21 cellular contexts compared by ENCODE assay signal in genomic region chr5:150630016-150630415, GRCh38. TPM values are rescaled to one million over a fixed set of nuclear protein-coding genes. Genes with fewer than 3 reads are reported as not detected.
"Had no signal": no experiment of that assay in that cellular context is flagged by ENCODE, and none has a peak within 500 bp of the region (broad histone marks: within the 10 kb centered on the region; RNA-seq: fewer than 3 reads in every experiment).

No MANE protein-coding gene starts in this region.

- H3K4me1 ChIP-seq: colonic mucosa had no signal

- H3K36me3 ChIP-seq: colonic mucosa, tibial nerve had no signal

- H3K4me3 ChIP-seq: colonic mucosa, lower lobe of right lung, mucosa of descending colon, SJSA1, tibial nerve had no signal

- ATAC-seq: activated T-cell treated with anti-CD3 and anti-CD28 coated beads, Interleukin-2, amount 50 U/mL, for 72 hours; lower lobe of right lung; mucosa of descending colon; natural killer cell; sciatic nerve; stimulated activated naive CD8-positive, alpha-beta T cell treated with anti-CD3 and anti-CD28 coated beads, Interleukin-15, Interleukin-2, amounts not matched to agents 100 U/mL and 50 U/mL, for 24 hours had no signal

- H3K27me3 ChIP-seq: colonic mucosa, SJSA1, tibial nerve had no signal

- H3K9me3 ChIP-seq: colonic mucosa, lower lobe of right lung, mucosa of descending colon, SJSA1, tibial nerve had no signal

- H3K27ac ChIP-seq: colonic mucosa had no signal

- DNase-seq: activated CD4-positive, alpha-beta T cell treated with anti-CD3 and anti-CD28 coated beads for 1 hour; activated CD4-positive, alpha-beta T cell treated with anti-CD3 and anti-CD28 coated beads, Interleukin-2, amount 50 U/mL, for 48 hours; activated naive CD4-positive, alpha-beta T cell; activated T-cell treated with anti-CD3 and anti-CD28 coated beads, Interleukin-2, amount 50 U/mL, for 72 hours; caudate nucleus; colonic mucosa; effector CD4-positive, alpha-beta T cell; foreskin melanocyte; hippocampal formation; kidney glomerular epithelial cell; lower lobe of right lung; mucosa of descending colon; natural killer cell; nucleus accumbens; stimulated activated CD4-positive, alpha-beta T cell treated with anti-CD3 and anti-CD28 coated beads, Interleukin-12 subunit alpha, Interleukin-12 subunit beta, amount 100 ng/mL, for 4 hours; stimulated activated CD4-positive, alpha-beta T cell treated with anti-CD3 and anti-CD28 coated beads, Interleukin-2, amount 100 ng/mL, for 48 hours; stimulated activated naive CD8-positive, alpha-beta T cell treated with anti-CD3 and anti-CD28 coated beads, Interleukin-15, Interleukin-2, amounts not matched to agents 100 U/mL and 50 U/mL, for 24 hours; SW 1271 had no signal

RNA-seq across cellular contexts. Expression of gene MYOZ3, which starts 31.0 kb away (rescaled TPM):
- total RNA-seq: natural killer cell had no signal
